Comparison of ENCODE assay signal across 8 cellular contexts in the genomic region with DNA sequence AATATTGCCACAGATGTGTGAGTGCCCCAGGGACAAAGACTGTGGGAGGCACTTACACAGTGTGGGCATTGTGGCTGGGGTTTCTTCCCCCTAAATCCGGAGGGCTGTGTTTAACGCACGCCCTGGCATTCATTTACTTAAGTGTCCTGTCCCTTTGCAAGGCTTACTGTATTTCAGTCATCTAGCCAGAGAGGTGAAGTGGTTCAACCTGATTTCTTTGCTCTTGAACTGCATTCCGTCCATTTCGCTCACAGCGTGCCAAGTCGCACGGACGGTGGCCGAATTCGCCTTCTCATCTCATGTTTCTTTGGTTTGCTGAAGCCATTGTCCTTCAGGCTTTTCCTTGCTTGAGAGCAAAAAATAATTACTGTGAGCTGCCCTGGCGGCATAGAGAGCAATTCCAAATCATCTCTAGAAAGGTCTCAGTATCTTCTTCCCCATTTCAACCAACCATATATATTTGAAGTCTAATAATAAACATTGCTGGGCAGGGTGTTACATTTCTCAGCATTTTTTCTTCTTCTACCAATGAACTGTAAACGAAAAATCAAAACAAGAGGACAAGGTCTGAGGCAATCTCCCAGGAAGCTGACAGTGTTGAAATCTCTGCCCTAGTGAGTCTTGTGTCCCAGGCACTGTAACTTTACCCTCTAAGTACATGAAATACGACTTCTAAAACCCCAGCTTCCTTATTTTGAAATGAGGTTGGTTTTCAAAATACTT. TPM values are rescaled to one million over a fixed set of nuclear protein-coding genes. Genes with fewer than 3 reads are reported as not detected.
DNase-seq lines count a peak whose midpoint lies in the region; ATAC-seq, FAIRE-seq and TF ChIP-seq lines count a peak whose summit lies in the region.

No MANE protein-coding gene starts in this region.

- no peaks in the 10 kb centered on the region for H3K27me3 ChIP-seq in bronchial epithelial cell (ENCODE audit: control insufficient read depth, insufficient read depth, low read length)
- no peaks in the 10 kb centered on the region for H3K27me3 ChIP-seq in mucosa of rectum (ENCODE audit: control insufficient read depth in 2 of 2, insufficient read depth in 2 of 2, low read length in 2 of 2)
- H3K27me3 ChIP-seq in BE2C, result no peaks in the 10 kb centered on the region

- peak overlapping the region; percentile 32 to 42 for H3K27ac ChIP-seq in mucosa of rectum (ENCODE audit: low read depth in 2 of 2, low read length in 2 of 2)

- H3K4me3 ChIP-seq in bronchial epithelial cell (ENCODE audit: low read depth, low read length) (peak overlapping the region; percentile 5), mucosa of rectum (ENCODE audit: low read length in 2 of 2) (no peak overlapping the region), BE2C (ENCODE audit: low read depth, low read length) (no peak overlapping the region)

- no peak for TF ChIP-seq CTCF in AG09319 (IDR thresholded peaks at IDR 0.05; ENCODE audit: low read depth, low read length)
- TF ChIP-seq CTCF in bronchial epithelial cell (IDR thresholded peaks at IDR 0.05; ENCODE audit: insufficient read depth, low read length, severe bottlenecking), result no peak
- TF ChIP-seq CTCF in BE2C (IDR thresholded peaks at IDR 0.05; ENCODE audit: low read depth, low read length), result no peak

- H3K36me3 ChIP-seq in bronchial epithelial cell (ENCODE audit: control insufficient read depth, insufficient read depth, low read length) (no peaks in the 10 kb centered on the region), mucosa of rectum (ENCODE audit: control insufficient read depth in 2 of 2, insufficient read depth in 2 of 2, low read length in 2 of 2) (peaks cover 0 to 4% of the 10 kb centered on the region in 2 donors), BE2C (no peaks in the 10 kb centered on the region)

- H3K9ac ChIP-seq in mucosa of rectum (ENCODE audit: low read depth in 1 of 2, low read length in 2 of 2), result no peak overlapping the region

- H3K9me3 ChIP-seq in mucosa of rectum (ENCODE audit: control insufficient read depth in 2 of 2, low read length in 2 of 2), result no peaks in the 10 kb centered on the region
- H3K9me3 ChIP-seq in BE2C, result no peaks in the 10 kb centered on the region

- peak; percentile 57 for DNase-seq in AG09319 (ENCODE audit: extremely low read depth, low read depth)
- peak; percentile 46 for DNase-seq in KG1 (lab: John Stamatoyannopoulos, UW)
- DNase-seq in bronchial epithelial cell (ENCODE audit: low read depth), result peak; percentile 63
- no peak for DNase-seq in BE2C

- FAIRE-seq in bronchial epithelial cell (lab: Jason Lieb, UNC), result no peak

- no peak for ATAC-seq in GM18861 (IDR thresholded peaks at IDR 0.05; ENCODE audit: unreplicated experiment)
- no peak for ATAC-seq in HG03378 (IDR thresholded peaks at IDR 0.05; ENCODE audit: unreplicated experiment)
- ATAC-seq in GM19452 (IDR thresholded peaks at IDR 0.05; ENCODE audit: unreplicated experiment), result no peak

- H3K4me1 ChIP-seq in mucosa of rectum (ENCODE audit: control insufficient read depth in 2 of 2, insufficient read depth in 2 of 2, low read length in 2 of 2), result peaks cover 0 to 5% of the 10 kb centered on the region in 2 donors
- H3K4me1 ChIP-seq in BE2C, result no peaks in the 10 kb centered on the region

RNA-seq across cellular contexts. Expression of gene SYTL3, which starts 16.9 kb away (rescaled TPM):
- 1.1 and 2.4 TPM in 2 replicates for total RNA-seq in bronchial epithelial cell
- 0.39 TPM for polyA plus RNA-seq in BE2C (2012; ENCODE audit: insufficient read depth, insufficient read length, low read depth)

RNA-seq across cellular contexts. Expression of gene DYNLT1, which starts 22.3 kb away (rescaled TPM):
- total RNA-seq in bronchial epithelial cell, result 43.4 and 101 TPM in 2 replicates
- 122 TPM for polyA plus RNA-seq in BE2C (2012; ENCODE audit: insufficient read depth, insufficient read length, low read depth)
